10 cellular contexts compared by ENCODE assay signal in the genomic region with DNA sequence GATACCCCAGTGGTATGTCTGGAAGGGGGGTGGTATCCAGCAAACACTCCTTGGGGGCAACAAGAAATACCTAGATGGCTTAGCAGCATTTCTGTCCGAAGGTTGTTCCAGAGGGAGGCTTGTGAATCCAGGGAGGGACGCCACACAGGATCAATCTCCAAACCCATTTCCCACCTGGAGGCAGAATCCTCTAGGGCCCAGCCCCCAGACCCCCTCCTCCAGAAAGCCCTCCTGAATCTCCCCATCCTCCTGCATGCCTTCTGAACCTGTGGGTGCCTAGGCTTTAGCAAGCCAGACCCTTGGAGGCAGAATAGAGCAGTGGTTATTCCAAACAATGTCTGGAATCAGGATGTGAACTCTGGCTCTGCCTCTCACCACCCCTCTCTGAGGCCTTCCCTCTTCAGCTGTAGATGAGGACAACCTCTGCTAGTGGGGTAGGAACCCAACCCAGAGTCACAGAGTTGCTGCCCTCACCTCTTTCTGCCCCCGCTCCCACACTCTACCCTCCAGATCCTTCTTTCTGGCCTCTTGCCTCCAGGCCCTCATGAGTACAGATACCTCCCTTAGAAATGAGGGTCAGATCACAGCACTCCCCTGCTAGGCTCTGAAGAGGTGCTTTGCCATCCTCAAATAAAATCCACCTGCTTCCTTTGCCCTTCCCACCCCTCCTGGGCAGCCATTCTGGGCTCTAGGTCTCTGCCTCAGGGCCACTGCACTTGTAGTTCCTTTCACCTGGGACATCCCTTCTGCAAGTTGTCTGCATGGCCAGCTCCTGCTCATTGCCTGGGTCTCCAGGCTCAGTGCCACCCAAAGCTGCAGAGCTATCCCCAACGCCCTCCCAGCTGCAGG. TPM values are rescaled to one million over a fixed set of nuclear protein-coding genes. Genes with fewer than 3 reads are reported as not detected.
A peak's percentile ranks its signal among the peaks of the same experiment; 100 is the strongest.
DNase-seq lines count a peak whose midpoint lies in the region; ATAC-seq, FAIRE-seq and TF ChIP-seq lines count a peak whose summit lies in the region.
"Had no signal": no experiment of that assay in that cellular context is flagged by ENCODE, and none has a peak within 500 bp of the region (broad histone marks: within the 10 kb centered on the region; RNA-seq: fewer than 3 reads in every experiment).

No MANE protein-coding gene starts in this region.

- H3K4me1 ChIP-seq in osteoblast (ENCODE audit: insufficient read depth, low read length): peaks cover 29% of the 10 kb centered on the region
- H3K4me1 ChIP-seq in uterus: peaks cover 29 to 38% of the 10 kb centered on the region in 2 donors

- ATAC-seq in central memory CD8-positive, alpha-beta T cell (replicated peaks; ENCODE audit: extremely low read depth, poor library complexity, severe bottlenecking): no peak
- no peak for ATAC-seq in HG03520 (IDR thresholded peaks at IDR 0.05; ENCODE audit: unreplicated experiment)

- H3K36me3 Mint-ChIP-seq in central memory CD8-positive, alpha-beta T cell (ENCODE audit: insufficient read depth): peaks cover 43% of the 10 kb centered on the region

- H3K4me2 ChIP-seq in osteoblast (ENCODE audit: insufficient read depth, low read length): no peak overlapping the region

- intact Hi-C loops in uterus (cut with DNase I; ENCODE audit: low total_unique reads): no loop called here

- no peaks in the 10 kb centered on the region for H3K9me3 ChIP-seq in osteoblast (ENCODE audit: low read depth, low read length)
- H3K9me3 ChIP-seq in uterus: no peaks in the 10 kb centered on the region

- no peaks in the 10 kb centered on the region for H3K27me3 Mint-ChIP-seq in central memory CD8-positive, alpha-beta T cell

- peak overlapping the region; percentile 97 for H3K4me3 Mint-ChIP-seq in central memory CD8-positive, alpha-beta T cell

- H4K20me1 ChIP-seq in osteoblast (ENCODE audit: insufficient read depth, low read length): no peaks in the 10 kb centered on the region

- TF ChIP-seq CTCF in osteoblast (IDR thresholded peaks at IDR 0.05; ENCODE audit: extremely low read depth, low read depth, low read length) (no peak), uterus (IDR thresholded peaks at IDR 0.05) (no peak)

- TF ChIP-seq POLR2A in uterus (IDR thresholded peaks at IDR 0.05): no peak

- H3K4me3 ChIP-seq in osteoblast (ENCODE audit: insufficient read depth, low read length) (no peak overlapping the region), uterus (no peak overlapping the region)

- no peaks in the 10 kb centered on the region for H3K9me3 Mint-ChIP-seq in central memory CD8-positive, alpha-beta T cell

- H2AFZ ChIP-seq in osteoblast (ENCODE audit: low read length): no peak overlapping the region

- H3K4me1 Mint-ChIP-seq in central memory CD8-positive, alpha-beta T cell: peaks cover 93% of the 10 kb centered on the region

- FAIRE-seq in RCC 7860 (lab: Jason Lieb, UNC): no peak

- H3K36me3 ChIP-seq in osteoblast (ENCODE audit: insufficient read depth, low read length) (peaks cover 9% of the 10 kb centered on the region), uterus (no peaks in the 10 kb centered on the region)

- peak overlapping the region; percentile 99 for H3K27ac ChIP-seq in osteoblast (ENCODE audit: low read depth, low read length)
- H3K27ac ChIP-seq in uterus: peak overlapping the region; percentile 94 to 96

- DNase-seq in stimulated activated CD4-positive, alpha-beta T cell treated with anti-CD3 and anti-CD28 coated beads, Interleukin-15, amount 100 ng/mL, for 24 hours: peak; percentile 54
- no peak for DNase-seq in stimulated activated CD4-positive, alpha-beta T cell treated with anti-CD3 and anti-CD28 coated beads, Interleukin-4, amount 100 ng/mL, for 4 hours
- no peak for DNase-seq in central memory CD8-positive, alpha-beta T cell (ENCODE audit: low spot score in 2 of 2)
- DNase-seq in osteoblast (ENCODE audit: insufficient read length, low spot score, missing footprints) (peak; percentile 26), uterus (no peak), RCC 7860 (ENCODE audit: low spot score) (no peak)
- no peak for DNase-seq in activated CD4-positive, CD25-positive, alpha-beta regulatory T cell treated with anti-CD3 and anti-CD28 coated beads, Interleukin-2, amount 50 U/mL, for 72 hours
- DNase-seq: NCI-H1694; stimulated activated naive CD4-positive, alpha-beta T cell treated with Interleukin-2 at 50 U/mL for 16 hours had no signal

- peak overlapping the region; percentile 98 for H3K27ac Mint-ChIP-seq in central memory CD8-positive, alpha-beta T cell (ENCODE audit: low read depth)

- H3K79me2 ChIP-seq in osteoblast (ENCODE audit: insufficient read depth, low read length): no peaks in the 10 kb centered on the region

- H3K27me3 ChIP-seq in osteoblast (ENCODE audit: insufficient read depth, low read length) (no peaks in the 10 kb centered on the region), uterus (no peaks in the 10 kb centered on the region)

RNA-seq across cellular contexts. Expression of gene CISH, which starts 8.1 kb away (rescaled TPM):
- total RNA-seq in osteoblast: 1.1 and 1.2 TPM in 2 replicates
- total RNA-seq in uterus: 10 to 100 TPM in 1 of 4 donors, 1 to 10 TPM in 2, not detected in 1; 2.1 to 12.3 (median 5.6) TPM

RNA-seq across cellular contexts. Expression of gene MAPKAPK3, which starts 13.5 kb away (rescaled TPM):
- total RNA-seq in osteoblast: 56.5 and 66.6 TPM in 2 replicates
- total RNA-seq in uterus: 10 to 100 TPM; 22.0 to 39.1 (median 29.0) TPM

RNA-seq across cellular contexts. Expression of gene HEMK1, which starts 34.2 kb away (rescaled TPM):
- total RNA-seq in osteoblast (8.5 and 8.7 TPM in 2 replicates), uterus (10 to 100 TPM in 2 of 4 donors, 1 to 10 TPM in 1, under 1 TPM in 1; 0.77 to 26.5 (median 11.4) TPM)

RNA-seq across cellular contexts. Expression of gene C3orf18, which starts 35.9 kb away (rescaled TPM):
- 17.7 and 18.8 TPM in 2 replicates for total RNA-seq in osteoblast
- total RNA-seq in uterus: 10 to 100 TPM in 3 of 4 donors, 1 to 10 TPM in 1; 7.1 to 21.0 (median 20.7) TPM

Comparison
In these comparisons a context has a peak if more than half of its experiments do, and no peak if none do; other contexts are left out.
1. DNase-seq: peak in stimulated activated CD4-positive, alpha-beta T cell treated with anti-CD3 and anti-CD28 coated beads, Interleukin-15, amount 100 ng/mL, for 24 hours (single experiment) and osteoblast (single experiment); none in stimulated activated CD4-positive, alpha-beta T cell treated with anti-CD3 and anti-CD28 coated beads, Interleukin-4, amount 100 ng/mL, for 4 hours (0 of 2), central memory CD8-positive, alpha-beta T cell (0 of 2), uterus (0 of 2), activated CD4-positive, CD25-positive, alpha-beta regulatory T cell treated with anti-CD3 and anti-CD28 coated beads, Interleukin-2, amount 50 U/mL, for 72 hours (single experiment) and RCC 7860 (single experiment).